In the genomic region with DNA sequence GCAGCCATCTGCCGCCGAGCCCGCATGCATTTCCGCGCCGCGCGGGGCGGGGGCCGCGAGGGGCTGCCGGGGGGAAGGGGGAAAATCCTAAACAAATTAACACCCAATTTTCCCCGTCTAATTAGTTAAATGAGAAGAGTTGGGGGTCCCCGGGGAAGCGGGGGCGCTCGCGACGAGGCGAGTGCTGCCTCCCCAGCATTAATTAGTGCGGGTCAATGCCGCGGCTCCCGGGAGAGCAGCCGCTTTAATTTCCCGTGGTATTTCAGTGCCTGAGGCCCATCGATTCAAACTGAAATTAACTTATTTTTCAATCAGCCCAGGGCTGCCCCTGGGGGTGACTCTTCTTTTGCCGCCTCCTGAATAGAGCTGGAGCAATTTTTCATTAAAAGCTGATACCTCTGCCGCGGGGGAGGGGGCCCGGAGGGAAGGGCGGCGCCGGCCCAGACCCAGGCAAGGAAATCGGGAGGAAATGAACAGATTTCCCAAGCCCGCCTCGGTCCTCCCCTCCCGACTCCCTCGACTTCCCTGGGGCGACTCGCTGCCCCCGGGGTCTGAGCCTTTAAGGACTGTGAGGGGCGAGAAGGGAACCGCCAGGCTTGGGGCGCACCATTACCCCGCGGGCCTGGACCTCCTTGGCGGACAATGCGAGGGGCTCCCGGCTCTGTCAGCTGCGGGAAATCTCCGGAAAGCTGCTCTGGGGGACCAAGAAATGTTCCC, we compare ENCODE assay signal across 8 cellular contexts. TPM values are rescaled to one million over a fixed set of nuclear protein-coding genes. Genes with fewer than 3 reads are reported as not detected.
DNase-seq lines count a peak whose midpoint lies in the region; ATAC-seq and TF ChIP-seq lines count a peak whose summit lies in the region.

No MANE protein-coding gene starts in this region.

- H3K9me3 ChIP-seq in mammary epithelial cell (replicated peaks; ENCODE audit: insufficient read depth, low read length): no peaks in the 10 kb centered on the region

- in situ Hi-C loops in mammary epithelial cell (cut with MboI; ENCODE audit: low sequenced_read_pairs in 2 of 2): loop anchor here in 1 of 2 donors (10.0 kb wide), 1 partner anchor 143 kb away; no protein-coding TSS in a partner anchor

- peaks cover 62% of the 10 kb centered on the region for H3K27me3 Mint-ChIP-seq in mesothelial cell of epicardium (ENCODE audit: low read depth)

- DNase-seq in Right ventricle myocardium superior (no peak), Right ventricle myocardium inferior (ENCODE audit: missing footprints) (no peak), mammary epithelial cell (no peak), mesothelial cell of epicardium (ENCODE audit: low spot score in 2 of 2, unreplicated experiment in 2 of 2) (no peak), cortex of kidney (lab: John Stamatoyannopoulos, UW) (no peak)

- no peaks in the 10 kb centered on the region for H3K36me3 ChIP-seq in mammary epithelial cell (ENCODE audit: insufficient read depth, low read length)

- H3K4me1 Mint-ChIP-seq in mesothelial cell of epicardium: peaks cover 3% of the 10 kb centered on the region

- ATAC-seq in Right ventricle myocardium superior (ENCODE audit: poor library complexity) (peak; percentile 29), Right ventricle myocardium inferior (no peak), GM21515 (IDR thresholded peaks at IDR 0.05; ENCODE audit: unreplicated experiment) (no peak), HG02623 (IDR thresholded peaks at IDR 0.05; ENCODE audit: unreplicated experiment) (no peak), HG02973 (IDR thresholded peaks at IDR 0.05; ENCODE audit: unreplicated experiment) (no peak)

- no peaks in the 10 kb centered on the region for H3K36me3 Mint-ChIP-seq in mesothelial cell of epicardium

- TF ChIP-seq CTCF in mammary epithelial cell (conservative IDR thresholded peaks at IDR 0.05 in 1 of 2, IDR thresholded peaks at IDR 0.05 in 1 of 2; ENCODE audit: extremely low read depth in 1 of 2, insufficient read depth in 1 of 2, low read depth in 1 of 2, low read length in 2 of 2) (no peak), mesothelial cell of epicardium (IDR thresholded peaks at IDR 0.05; ENCODE audit: unreplicated experiment) (no peak)

- H4K20me1 ChIP-seq in mammary epithelial cell (ENCODE audit: insufficient read depth, low read length): no peaks in the 10 kb centered on the region

- intact Hi-C loops in Right ventricle myocardium superior (cut with DNase I) (no loop called here), Right ventricle myocardium inferior (cut with DNase I) (loop anchor here (2.0 kb wide), 1 partner anchor 143 kb away; no protein-coding TSS in a partner anchor), mammary epithelial cell (cut with micrococcal nuclease) (loop anchor here (2.0 kb wide), 1 partner anchor 45 kb away; a partner anchor contains a TSS)

- H3K9me3 Mint-ChIP-seq in mesothelial cell of epicardium: no peaks in the 10 kb centered on the region

- no peak overlapping the region for H3K27ac Mint-ChIP-seq in mesothelial cell of epicardium

- CTCF ChIA-PET in mammary epithelial cell (lab: Charles Lee; ENCODE audit: low non-redundant PET): interaction anchor here (0.6 to 0.8 kb wide), 4 partner anchors 12 to 1372 kb away, joined by 3 to 17 read pairs (median 6); no protein-coding TSS in a partner anchor

- dilution Hi-C loops in mammary epithelial cell (cut with HindIII; ENCODE audit: low sequenced_read_pairs): no loop called here

- no peaks in the 10 kb centered on the region for H3K27me3 ChIP-seq in mammary epithelial cell (ENCODE audit: insufficient read depth, low read length)

- no TSS peak for BruUV-seq in mammary epithelial cell (replicated peaks; lab: Mats Ljungman, UMichigan)

- peak overlapping the region; percentile 72 for H2AFZ ChIP-seq in mammary epithelial cell (ENCODE audit: low read depth, low read length)

- H3K79me2 ChIP-seq in mammary epithelial cell (ENCODE audit: insufficient read depth, low read length): no peaks in the 10 kb centered on the region

- H3K4me2 ChIP-seq in mammary epithelial cell (ENCODE audit: insufficient read depth, low read depth, low read length): peak overlapping the region; percentile 93

- 26% methylated on average over 18 of the region's 52 CpGs for WGBS in mammary epithelial cell (ENCODE audit: low coverage, missing lambda C conversion rate)

- H3K4me1 ChIP-seq in mammary epithelial cell (ENCODE audit: insufficient read depth, low read length): peaks cover 22% of the 10 kb centered on the region

- peak overlapping the region; percentile 73 for H3K4me3 Mint-ChIP-seq in mesothelial cell of epicardium

- H3K27ac ChIP-seq in mammary epithelial cell (ENCODE audit: insufficient read depth, low read depth, low read length): no peak overlapping the region

- peak overlapping the region; percentile 50 to 62 (median 53) for H3K4me3 ChIP-seq in mammary epithelial cell (replicated peaks in 1 of 3; ENCODE audit: insufficient read depth in 1 of 3, low read depth in 2 of 3, low read length in 3 of 3)

- H3K9ac ChIP-seq in mammary epithelial cell (ENCODE audit: insufficient read depth, low read length): no peak overlapping the region

RNA-seq across cellular contexts. Expression of a gene that starts 18.9 kb away (rescaled TPM):
- total RNA-seq in Right ventricle myocardium superior (not detected), Right ventricle myocardium inferior (not detected), mammary epithelial cell (not detected), mesothelial cell of epicardium (not detected in 3 replicates)
- polyA plus RNA-seq in mammary epithelial cell: not detected
- polyA minus RNA-seq in mammary epithelial cell: not detected

RNA-seq across cellular contexts. Expression of a gene that starts 44.6 kb away (rescaled TPM):
- total RNA-seq in Right ventricle myocardium superior (22.1 TPM), Right ventricle myocardium inferior (20.8 TPM), mammary epithelial cell (10 to 100 TPM; 30.1 to 31.0 TPM), mesothelial cell of epicardium (112 to 117 TPM (median 113 TPM) in 3 replicates)
- 13.2 TPM for polyA plus RNA-seq in mammary epithelial cell
- polyA minus RNA-seq in mammary epithelial cell: 27.0 TPM
